16 cellular contexts compared by ENCODE assay signal in the genomic region with DNA sequence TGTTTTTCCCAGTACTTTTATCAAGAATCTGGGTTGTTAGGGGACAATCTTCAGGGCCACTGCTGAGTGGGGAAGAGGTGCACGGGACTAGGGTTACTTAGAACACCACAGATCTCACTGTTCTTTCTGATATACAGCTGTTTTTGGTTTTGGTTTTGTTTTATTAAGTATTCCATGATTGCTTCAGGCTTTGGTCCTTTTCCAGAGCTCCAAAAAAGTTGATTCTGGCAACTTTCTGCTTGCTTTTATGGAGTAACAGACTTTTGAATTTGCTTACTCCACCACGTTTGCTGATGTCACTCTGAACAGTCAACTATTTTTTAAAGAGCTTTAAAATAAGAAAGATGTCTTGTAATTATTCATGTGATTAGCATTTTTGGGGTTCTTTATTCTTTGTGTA.
DNase-seq lines count a peak whose midpoint lies in the region; ATAC-seq and TF ChIP-seq lines count a peak whose summit lies in the region.
"Had no signal": no experiment of that assay in that cellular context is flagged by ENCODE, and none has a peak within 500 bp of the region (broad histone marks: within the 10 kb centered on the region; RNA-seq: fewer than 3 reads in every experiment).

No MANE protein-coding gene starts in this region.

- H3K27me3 ChIP-seq in ACC112 (ENCODE audit: insufficient read depth, low read length): no peaks in the 10 kb centered on the region
- no peaks in the 10 kb centered on the region for H3K27me3 ChIP-seq in BE2C

- H3K4me3 ChIP-seq in ACC112 (ENCODE audit: low read depth, low read length) (no peak overlapping the region), astrocyte of the cerebellum (ENCODE audit: low read depth, low read length) (no peak overlapping the region), BE2C (ENCODE audit: low read depth, low read length) (no peak overlapping the region)
- H3K4me3 ChIP-seq: HAP-1 had no signal

- peak overlapping the region; percentile 19 for H2AFZ ChIP-seq in ACC112 (ENCODE audit: low read length, unreplicated experiment)

- H3K4me1 ChIP-seq in ACC112 (ENCODE audit: control insufficient read depth, insufficient read depth, low read length, unreplicated experiment) (no peaks in the 10 kb centered on the region), BE2C (no peaks in the 10 kb centered on the region)
- H3K4me1 ChIP-seq: HAP-1 had no signal

- H3K9me3 ChIP-seq in BE2C: no peaks in the 10 kb centered on the region
- H3K9me3 ChIP-seq: HAP-1 had no signal

- H3K36me3 ChIP-seq in ACC112 (ENCODE audit: insufficient read depth, low read length): no peaks in the 10 kb centered on the region
- H3K36me3 ChIP-seq in BE2C: no peaks in the 10 kb centered on the region
- H3K36me3 ChIP-seq: HAP-1 had no signal

- TF ChIP-seq CTCF in astrocyte of the cerebellum (IDR thresholded peaks at IDR 0.05; ENCODE audit: low read depth, low read length, missing control alignments): no peak
- no peak for TF ChIP-seq CTCF in BE2C (IDR thresholded peaks at IDR 0.05; ENCODE audit: low read depth, low read length)

- no peak overlapping the region for H3K27ac ChIP-seq in ACC112 (ENCODE audit: low read depth, low read length)
- H3K27ac ChIP-seq: C4-2B had no signal

- no peak for ATAC-seq in GM21576 (IDR thresholded peaks at IDR 0.05; ENCODE audit: unreplicated experiment)
- ATAC-seq: CD8-positive, alpha-beta T cell had no signal

- DNase-seq in astrocyte of the cerebellum (ENCODE audit: low read depth) (peak; percentile 28), fibroblast of gingiva (ENCODE audit: low read depth) (peak; percentile 74), fibroblast of the conjunctiva (ENCODE audit: low read depth) (peak; percentile 64), BE2C (no peak), NCI-H146 treated with DMSO at 0.1 percent for 48 hours (lab: John Stamatoyannopoulos, UW; ENCODE audit: unreplicated experiment) (no peak)
- DNase-seq: 8988T; ACHN; CD8-positive, alpha-beta T cell; COR-L47; DMS153; DMS79 treated with DMSO at 0.1 percent for 48 hours; EL had no signal

- in situ Hi-C loops in astrocyte of the cerebellum (cut with HindIII; ENCODE audit: low sequenced_read_pairs): no loop called here

- no peaks in the 10 kb centered on the region for H3K79me2 ChIP-seq in ACC112 (ENCODE audit: control insufficient read depth, insufficient read depth, low read length, unreplicated experiment)

Comparison
In these comparisons a context has a peak if more than half of its experiments do, and no peak if none do; other contexts are left out.
1. DNase-seq: peak in astrocyte of the cerebellum (single experiment), fibroblast of gingiva (single experiment) and fibroblast of the conjunctiva (single experiment); none in BE2C (single experiment) and NCI-H146 treated with DMSO at 0.1 percent for 48 hours (single experiment).